Comparison of ENCODE assay signal across 18 cellular contexts in the genomic region with DNA sequence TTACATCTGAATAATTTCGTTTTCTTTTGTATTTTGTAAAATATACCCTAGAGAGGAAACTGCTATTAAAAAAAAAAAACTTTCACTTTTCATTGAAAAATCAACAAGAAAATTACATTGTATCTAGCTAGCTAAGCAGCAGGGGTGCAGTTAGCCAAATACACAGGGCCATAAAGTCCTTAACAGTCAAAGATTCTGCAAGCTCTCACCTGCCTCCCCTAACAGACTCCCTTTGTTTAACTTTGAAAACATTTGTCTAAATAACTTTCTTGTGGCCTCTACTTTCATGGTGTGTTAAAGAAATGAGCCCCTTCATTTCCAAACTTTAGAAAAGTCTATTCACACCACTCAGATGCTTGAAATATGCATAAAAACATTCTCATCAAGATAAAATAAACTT. TPM values are rescaled to one million over a fixed set of nuclear protein-coding genes. Genes with fewer than 3 reads are reported as not detected.
DNase-seq lines count a peak whose midpoint lies in the region; ATAC-seq and TF ChIP-seq lines count a peak whose summit lies in the region.
"Had no signal": no experiment of that assay in that cellular context is flagged by ENCODE, and none has a peak within 500 bp of the region (broad histone marks: within the 10 kb centered on the region; RNA-seq: fewer than 3 reads in every experiment).

No MANE protein-coding gene starts in this region.

- H3K27me3 ChIP-seq in Karpas-422 (ENCODE audit: low read length), result no peaks in the 10 kb centered on the region
- H3K27me3 ChIP-seq: gastroesophageal sphincter had no signal

- no peak overlapping the region for H3K4me3 ChIP-seq in Karpas-422 (ENCODE audit: low read length)
- H3K4me3 ChIP-seq: gastroesophageal sphincter, lower lobe of right lung had no signal

- TF ChIP-seq CTCF in natural killer cell (IDR thresholded peaks at IDR 0.05), result no peak

- CTCF ChIA-PET in activated CD8-positive, alpha-beta memory T cell treated with anti-CD3 and anti-CD28 coated beads, Interleukin-2, amount 10 ng/mL, durations not matched to agents 7 days and 5 days (lab: Charles Lee), result interaction anchor here (1.2 kb wide), 1 partner anchor 22 kb away, joined by 3 read pairs; no protein-coding TSS in a partner anchor

- H4K20me1 ChIP-seq in Karpas-422 (ENCODE audit: insufficient read depth, low read depth, low read length), result no peaks in the 10 kb centered on the region

- H3K9me3 ChIP-seq in Karpas-422 (ENCODE audit: low read length), result no peaks in the 10 kb centered on the region
- H3K9me3 ChIP-seq: gastroesophageal sphincter, lower lobe of right lung had no signal

- peaks cover 51% of the 10 kb centered on the region for H3K4me1 ChIP-seq in Karpas-422 (ENCODE audit: low read length)

- H3K4me1 Mint-ChIP-seq in activated CD8-positive, alpha-beta memory T cell treated with anti-CD3 and anti-CD28 coated beads, Interleukin-2, amount 10 ng/mL, durations not matched to agents 7 days and 5 days, result peaks cover 42% of the 10 kb centered on the region
- H3K4me1 Mint-ChIP-seq in activated naive CD8-positive, alpha-beta T cell (ENCODE audit: low read depth), result peaks cover 63% of the 10 kb centered on the region
- peaks cover 57 to 66% of the 10 kb centered on the region in 2 donors for H3K4me1 Mint-ChIP-seq in natural killer cell

- H3K9ac ChIP-seq in Karpas-422 (ENCODE audit: low read length), result no peak overlapping the region

- H3K9me3 Mint-ChIP-seq in activated CD8-positive, alpha-beta memory T cell treated with anti-CD3 and anti-CD28 coated beads, Interleukin-2, amount 10 ng/mL, durations not matched to agents 7 days and 5 days (ENCODE audit: low read depth), result no peaks in the 10 kb centered on the region
- H3K9me3 Mint-ChIP-seq in activated naive CD8-positive, alpha-beta T cell (ENCODE audit: low read depth), result no peaks in the 10 kb centered on the region
- no peaks in the 10 kb centered on the region for H3K9me3 Mint-ChIP-seq in natural killer cell

- DNase-seq in activated CD8-positive, alpha-beta memory T cell treated with anti-CD3 and anti-CD28 coated beads, Interleukin-2, amount 10 ng/mL, durations not matched to agents 7 days and 5 days, result no peak
- DNase-seq in activated CD8-positive, alpha-beta memory T cell treated with anti-CD3 and anti-CD28 coated beads, Interleukin-2, amount 50 U/mL, for 48 hours, result no peak
- DNase-seq in Karpas-422 (no peak), natural killer cell (no peak), COLO668 (lab: John Stamatoyannopoulos, UW; ENCODE audit: unreplicated experiment) (no peak)
- DNase-seq: ACHN; activated CD4-positive, alpha-beta T cell treated with anti-CD3 and anti-CD28 coated beads, Interleukin-2, amount 50 U/mL, for 4 hours; activated gamma-delta T cell; lower lobe of right lung; NCI-H187 treated with DMSO at 0.1 percent for 48 hours; NCI-H748 treated with DMSO at 0.1 percent for 48 hours had no signal

- no peak for ATAC-seq in activated CD8-positive, alpha-beta memory T cell treated with anti-CD3 and anti-CD28 coated beads, Interleukin-2, amount 10 ng/mL, durations not matched to agents 7 days and 5 days
- ATAC-seq in natural killer cell (no peak), HG02884 (IDR thresholded peaks at IDR 0.05; ENCODE audit: unreplicated experiment) (no peak), GM18861 (IDR thresholded peaks at IDR 0.05; ENCODE audit: unreplicated experiment) (no peak)
- ATAC-seq: gastroesophageal sphincter, lower lobe of right lung, Panc1, SK-N-SH treated with all-trans-retinoic acid at 6 μM for 48 hours had no signal

- H3K9me2 ChIP-seq in Karpas-422 (replicated peaks; ENCODE audit: insufficient read depth, low read length), result no peaks in the 10 kb centered on the region

- H3K36me3 ChIP-seq in Karpas-422 (ENCODE audit: insufficient read depth, low read length), result peaks cover 59% of the 10 kb centered on the region

- H2AFZ ChIP-seq in Karpas-422 (ENCODE audit: low read length), result no peak overlapping the region

- no peak overlapping the region for H3K4me2 ChIP-seq in Karpas-422 (ENCODE audit: low read depth, low read length, poor library complexity, severe bottlenecking)

- peaks cover 91% of the 10 kb centered on the region for H3K79me2 ChIP-seq in Karpas-422 (ENCODE audit: low read length)

- H3K27ac Mint-ChIP-seq in activated CD8-positive, alpha-beta memory T cell treated with anti-CD3 and anti-CD28 coated beads, Interleukin-2, amount 10 ng/mL, durations not matched to agents 7 days and 5 days, result peak overlapping the region; percentile 11
- peak overlapping the region; percentile 81 for H3K27ac Mint-ChIP-seq in activated naive CD8-positive, alpha-beta T cell
- peak overlapping the region; percentile 67 to 72 for H3K27ac Mint-ChIP-seq in natural killer cell

- peaks cover 51% of the 10 kb centered on the region for H3K36me3 Mint-ChIP-seq in activated CD8-positive, alpha-beta memory T cell treated with anti-CD3 and anti-CD28 coated beads, Interleukin-2, amount 10 ng/mL, durations not matched to agents 7 days and 5 days
- peaks cover 26% of the 10 kb centered on the region for H3K36me3 Mint-ChIP-seq in activated naive CD8-positive, alpha-beta T cell
- H3K36me3 Mint-ChIP-seq in natural killer cell, result peaks cover 1% of the 10 kb centered on the region

- H3K27ac ChIP-seq in Karpas-422 (ENCODE audit: low read length), result peak overlapping the region; percentile 44
- H3K27ac ChIP-seq: epithelial cell of prostate, lower lobe of right lung had no signal

- H3K27me3 Mint-ChIP-seq in activated CD8-positive, alpha-beta memory T cell treated with anti-CD3 and anti-CD28 coated beads, Interleukin-2, amount 10 ng/mL, durations not matched to agents 7 days and 5 days, result no peaks in the 10 kb centered on the region
- no peaks in the 10 kb centered on the region for H3K27me3 Mint-ChIP-seq in activated naive CD8-positive, alpha-beta T cell
- no peaks in the 10 kb centered on the region for H3K27me3 Mint-ChIP-seq in natural killer cell (ENCODE audit: low read depth in 2 of 2)

- H3K4me3 Mint-ChIP-seq in activated CD8-positive, alpha-beta memory T cell treated with anti-CD3 and anti-CD28 coated beads, Interleukin-2, amount 10 ng/mL, durations not matched to agents 7 days and 5 days, result no peak overlapping the region
- H3K4me3 Mint-ChIP-seq in activated naive CD8-positive, alpha-beta T cell, result no peak overlapping the region
- peak overlapping the region; percentile 35 for H3K4me3 Mint-ChIP-seq in natural killer cell

- intact Hi-C loops in natural killer cell (cut with micrococcal nuclease), result loop anchor here (2.0 to 5.0 kb wide), 3 partner anchors 17 to 93 kb away; a partner anchor contains a TSS

RNA-seq across cellular contexts. Expression of a gene that starts 23.3 kb away (rescaled TPM):
- 100 to 1,000 TPM; 125 to 158 TPM for total RNA-seq in activated CD8-positive, alpha-beta memory T cell treated with anti-CD3 and anti-CD28 coated beads, Interleukin-2, amount 10 ng/mL, durations not matched to agents 7 days and 5 days
- total RNA-seq in Karpas-422 (2014; rRNA removed; shearing (Covaris generic); ENCODE audit: low replicate concordance), result 94.9 and 98.8 TPM in 2 replicates
- total RNA-seq in natural killer cell, result 100 to 1,000 TPM; 180 to 287 (median 230) TPM

Comparison
In these comparisons a context has a peak if more than half of its experiments do, and no peak if none do; other contexts are left out.
1. H3K27ac Mint-ChIP-seq: peak in every context shown above with its lines; median percentile 81 in activated naive CD8-positive, alpha-beta T cell; 70 in natural killer cell; 11 in activated CD8-positive, alpha-beta memory T cell treated with anti-CD3 and anti-CD28 coated beads, Interleukin-2, amount 10 ng/mL, durations not matched to agents 7 days and 5 days.